ENCODE assay signal across 14 cellular contexts in the genomic region with DNA sequence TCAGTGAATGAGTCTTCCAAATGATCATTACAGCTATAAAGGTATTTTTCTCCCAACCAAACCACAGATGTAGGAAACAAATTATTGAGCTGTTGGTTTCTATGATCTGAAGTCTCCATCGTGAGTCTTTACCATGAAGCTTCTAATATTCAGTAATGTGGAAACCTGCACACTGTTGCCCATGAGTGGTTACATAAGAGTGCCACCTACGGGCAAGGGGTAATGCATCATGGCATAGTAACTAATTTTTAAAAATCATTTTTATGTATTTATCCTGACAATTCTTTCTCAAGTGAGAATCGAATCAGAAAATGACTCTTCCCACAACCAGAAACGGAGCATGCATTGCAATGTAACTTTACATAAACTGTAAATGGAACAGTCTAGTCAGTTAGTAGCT.
DNase-seq lines count a peak whose midpoint lies in the region; ATAC-seq, FAIRE-seq and TF ChIP-seq lines count a peak whose summit lies in the region.
"Had no signal": no experiment of that assay in that cellular context is flagged by ENCODE, and none has a peak within 500 bp of the region (broad histone marks: within the 10 kb centered on the region; RNA-seq: fewer than 3 reads in every experiment).

No MANE protein-coding gene starts in this region.

- TF ChIP-seq CTCF in epithelial cell of esophagus (IDR thresholded peaks at IDR 0.05; ENCODE audit: insufficient read depth, low read depth, low read length, missing control alignments) = peak; percentile 60

- DNase-seq in DMS53 (lab: John Stamatoyannopoulos, UW) (peak; percentile 0), DMS53 treated with DMSO at 0.1 percent for 48 hours (lab: John Stamatoyannopoulos, UW; ENCODE audit: unreplicated experiment) (no peak), GM18507 (ENCODE audit: extremely low spot score, insufficient read length, low read depth) (no peak), NCI-H748 (lab: John Stamatoyannopoulos, UW; ENCODE audit: unreplicated experiment) (peak; percentile 55), epithelial cell of esophagus (ENCODE audit: low read depth) (peak; percentile 41), islet precursor cell (no peak), retina (no peak)
- DNase-seq: activated naive CD4-positive, alpha-beta T cell treated with anti-CD3 and anti-CD28 coated beads, Interleukin-2, amount 10 ng/mL, durations not matched to agents 7 days and 5 days; central memory CD4-positive, alpha-beta T cell; hypothalamus; NCI-H524 treated with DMSO at 0.1 percent for 48 hours had no signal

- H3K4me3 ChIP-seq in epithelial cell of esophagus (ENCODE audit: low read length) = no peak overlapping the region
- H3K4me3 ChIP-seq: lung had no signal

- no peak for ATAC-seq in GM19395 (IDR thresholded peaks at IDR 0.05; ENCODE audit: unreplicated experiment)

- peak; percentile 41 for FAIRE-seq in GM18507 (lab: Jason Lieb, UNC)
- FAIRE-seq: endothelial cell of umbilical vein had no signal

Comparison
In these comparisons a context has a peak if more than half of its experiments do, and no peak if none do; other contexts are left out.
1. DNase-seq: peak in DMS53 (single experiment), NCI-H748 (single experiment) and epithelial cell of esophagus (single experiment); none in DMS53 treated with DMSO at 0.1 percent for 48 hours (single experiment), GM18507 (single experiment), islet precursor cell (single experiment) and retina (single experiment).